Comparison of ENCODE assay signal across 10 cellular contexts in genomic region chr6:30211899-30212298, GRCh38. TPM values are rescaled to one million over a fixed set of nuclear protein-coding genes. Genes with fewer than 3 reads are reported as not detected.
DNase-seq lines count a peak whose midpoint lies in the region; ATAC-seq and TF ChIP-seq lines count a peak whose summit lies in the region.
"Had no signal": no experiment of that assay in that cellular context is flagged by ENCODE, and none has a peak within 500 bp of the region (broad histone marks: within the 10 kb centered on the region; RNA-seq: fewer than 3 reads in every experiment).

No MANE protein-coding gene starts in this region.

- no peak overlapping the region; a peak in 1 of 4 replicates for H3K27ac ChIP-seq in SK-N-SH (ENCODE audit: low read depth in 2 of 2, low read length in 1 of 2)

- DNase-seq in SK-N-SH = no peak
- DNase-seq in activated CD4-positive, alpha-beta memory T cell treated with anti-CD3 and anti-CD28 coated beads, Interleukin-2, amount 10 ng/mL, durations not matched to agents 7 days and 5 days = no peak
- no peak for DNase-seq in stimulated activated naive CD8-positive, alpha-beta T cell treated with anti-CD3 and anti-CD28 coated beads, Interleukin-15, amount 100 ng/mL, for 72 hours
- DNase-seq in anterior cingulate cortex (lab: John Stamatoyannopoulos, UW) = no peak
- no peak for DNase-seq in activated CD8-positive, alpha-beta memory T cell treated with anti-CD3 and anti-CD28 coated beads, Interleukin-2, amount 50 U/mL, for 48 hours
- DNase-seq: kidney glomerular epithelial cell had no signal

- ATAC-seq in SK-N-SH treated with all-trans-retinoic acid at 6 μM for 48 hours (no peak), HG03135 (IDR thresholded peaks at IDR 0.05; ENCODE audit: unreplicated experiment) (no peak)
- no peak for ATAC-seq in stimulated activated naive CD8-positive, alpha-beta T cell treated with anti-CD3 and anti-CD28 coated beads, Interleukin-15, amount 100 ng/mL, for 72 hours

- H3F3A ChIP-seq in SK-N-SH (replicated peaks; ENCODE audit: insufficient read depth) = peaks cover 4% of the 10 kb centered on the region

- H3K4me1 ChIP-seq in SK-N-SH (ENCODE audit: control insufficient read depth in 1 of 2, insufficient read depth in 2 of 2, low read depth in 1 of 2, low read length in 1 of 2) = peaks cover 10 to 21% of the 10 kb centered on the region in 2 experiments; a peak in 3 of 4 replicates
- H3K4me1 ChIP-seq in iPS-15b (ENCODE audit: control insufficient read depth, insufficient read depth, low read length) = peaks cover 28% of the 10 kb centered on the region

- no peak for TF ChIP-seq CTCF in SK-N-SH (IDR thresholded peaks at IDR 0.05)

- H3K9me3 ChIP-seq in SK-N-SH (no peaks in the 10 kb centered on the region), iPS-15b (ENCODE audit: control insufficient read depth, insufficient read depth, low read length) (no peaks in the 10 kb centered on the region)

- no peaks in the 10 kb centered on the region for H3K27me3 Mint-ChIP-seq in activated CD4-positive, alpha-beta memory T cell treated with anti-CD3 and anti-CD28 coated beads, Interleukin-2, amount 10 ng/mL, durations not matched to agents 7 days and 5 days
- H3K27me3 Mint-ChIP-seq in stimulated activated naive CD8-positive, alpha-beta T cell treated with anti-CD3 and anti-CD28 coated beads, Interleukin-15, amount 100 ng/mL, for 72 hours = no peaks in the 10 kb centered on the region

- no peak for TF ChIP-seq RAD21 in SK-N-SH (IDR thresholded peaks at IDR 0.05; ENCODE audit: low read length)

- H3K9ac ChIP-seq in SK-N-SH (peak overlapping the region; percentile 86), iPS-15b (ENCODE audit: low read depth, low read length) (no peak overlapping the region)

- peak overlapping the region; percentile 86 to 91 for H3K4me3 ChIP-seq in SK-N-SH (ENCODE audit: low read depth in 2 of 2, low read length in 1 of 2)
- peak overlapping the region; percentile 94 for H3K4me3 ChIP-seq in iPS-15b (ENCODE audit: low read depth, low read length)

- H3K36me3 ChIP-seq in SK-N-SH (replicated peaks in 1 of 2; ENCODE audit: control insufficient read depth in 1 of 2, insufficient read depth in 2 of 2, low read length in 1 of 2) (no peaks in the 10 kb centered on the region), iPS-15b (ENCODE audit: control insufficient read depth, insufficient read depth, low read length) (no peaks in the 10 kb centered on the region)

- H3K27ac Mint-ChIP-seq in activated CD4-positive, alpha-beta memory T cell treated with anti-CD3 and anti-CD28 coated beads, Interleukin-2, amount 10 ng/mL, durations not matched to agents 7 days and 5 days = peak overlapping the region; percentile 99
- peak overlapping the region in 1 of 2 donors; percentile 99 for H3K27ac Mint-ChIP-seq in stimulated activated naive CD8-positive, alpha-beta T cell treated with anti-CD3 and anti-CD28 coated beads, Interleukin-15, amount 100 ng/mL, for 72 hours

- CTCF ChIA-PET in SK-N-SH (lab: Yijun Ruan, JAX) = interaction anchor here (1.5 kb wide), 1 partner anchor 81 kb away, joined by 3 read pairs; no protein-coding TSS in a partner anchor
- CTCF ChIA-PET in activated CD4-positive, alpha-beta memory T cell treated with anti-CD3 and anti-CD28 coated beads, Interleukin-2, amount 10 ng/mL, durations not matched to agents 7 days and 5 days (lab: Charles Lee) = interaction anchor here (1.2 kb wide), 1 partner anchor 109 kb away, joined by 4 read pairs; no protein-coding TSS in a partner anchor

- H3K9me2 ChIP-seq in SK-N-SH = no peaks in the 10 kb centered on the region

- POLR2A ChIA-PET in SK-N-SH (lab: Yijun Ruan, JAX) = interaction anchor here (2.5 kb wide), 1 partner anchor 114 kb away, joined by 10 read pairs; the partner anchor contains the start of gene TRIM39
- POLR2A ChIA-PET in activated CD4-positive, alpha-beta memory T cell treated with anti-CD3 and anti-CD28 coated beads, Interleukin-2, amount 10 ng/mL, durations not matched to agents 7 days and 5 days (lab: Charles Lee) = interaction anchor here (0.8 to 3.8 kb wide), 7 partner anchors 16 to 151 kb away, joined by 3 to 49 read pairs (median 16); partner anchors contain the start of genes POLR1H, PPP1R11 and TRIM39

- peaks cover 66% of the 10 kb centered on the region for H3K4me1 Mint-ChIP-seq in activated CD4-positive, alpha-beta memory T cell treated with anti-CD3 and anti-CD28 coated beads, Interleukin-2, amount 10 ng/mL, durations not matched to agents 7 days and 5 days
- H3K4me1 Mint-ChIP-seq in stimulated activated naive CD8-positive, alpha-beta T cell treated with anti-CD3 and anti-CD28 coated beads, Interleukin-15, amount 100 ng/mL, for 72 hours = peaks cover 71% of the 10 kb centered on the region

- peaks cover 22% of the 10 kb centered on the region for H4K20me1 ChIP-seq in SK-N-SH (ENCODE audit: insufficient read depth)

- peak overlapping the region; percentile 85 for H3K4me2 ChIP-seq in SK-N-SH

- H3K27me3 ChIP-seq in SK-N-SH (ENCODE audit: insufficient read depth) (no peaks in the 10 kb centered on the region), iPS-15b (ENCODE audit: control insufficient read depth, insufficient read depth, low read length) (no peaks in the 10 kb centered on the region)

- H3K36me3 Mint-ChIP-seq in activated CD4-positive, alpha-beta memory T cell treated with anti-CD3 and anti-CD28 coated beads, Interleukin-2, amount 10 ng/mL, durations not matched to agents 7 days and 5 days (ENCODE audit: low read depth) = peaks cover 46% of the 10 kb centered on the region

- H3K4me3 Mint-ChIP-seq in activated CD4-positive, alpha-beta memory T cell treated with anti-CD3 and anti-CD28 coated beads, Interleukin-2, amount 10 ng/mL, durations not matched to agents 7 days and 5 days = peak overlapping the region; percentile 79
- H3K4me3 Mint-ChIP-seq in stimulated activated naive CD8-positive, alpha-beta T cell treated with anti-CD3 and anti-CD28 coated beads, Interleukin-15, amount 100 ng/mL, for 72 hours = peak overlapping the region; percentile 87 to 100

- whole genome bisulfite sequencing in SK-N-SH (ENCODE audit: low lambda C conversion rate) = 68% methylated on average over 3 of the region's 3 CpGs

- H3K79me2 ChIP-seq in SK-N-SH (ENCODE audit: insufficient read depth) = peaks cover 56% of the 10 kb centered on the region

- no peaks in the 10 kb centered on the region for H3K9me3 Mint-ChIP-seq in activated CD4-positive, alpha-beta memory T cell treated with anti-CD3 and anti-CD28 coated beads, Interleukin-2, amount 10 ng/mL, durations not matched to agents 7 days and 5 days
- H3K9me3 Mint-ChIP-seq in stimulated activated naive CD8-positive, alpha-beta T cell treated with anti-CD3 and anti-CD28 coated beads, Interleukin-15, amount 100 ng/mL, for 72 hours = no peaks in the 10 kb centered on the region

- H2AFZ ChIP-seq in SK-N-SH (ENCODE audit: low read depth) = no peak overlapping the region

- no peak for TF ChIP-seq EP300 in SK-N-SH (IDR thresholded peaks at IDR 0.05; ENCODE audit: borderline replicate concordance in 1 of 2, low read depth in 1 of 2, low read length in 1 of 2)

TF ChIP-seq in SK-N-SH, 30 proteins besides CTCF, POLR2A, EP300 and RAD21 (continues in another document):
- no peak for TF ChIP-seq ZBTB33 (IDR thresholded peaks at IDR 0.05; ENCODE audit: borderline replicate concordance, low read depth)

TF ChIP-seq in SK-N-SH treated with all-trans-retinoic acid at 6 μM for 48 hours, 23 proteins besides CTCF, POLR2A, EP300 and RAD21 (continues in another document):
- TF ChIP-seq TCF4 (CRISPR knock-in tag; IDR thresholded peaks at IDR 0.05; ENCODE audit: borderline replicate concordance) (no peak), ESRRG (CRISPR knock-in tag; IDR thresholded peaks at IDR 0.05) (no peak), TSHZ2 (CRISPR knock-in tag; IDR thresholded peaks at IDR 0.05) (no peak), ZNF70 (CRISPR knock-in tag; IDR thresholded peaks at IDR 0.05) (no peak), ZC3H10 (CRISPR knock-in tag; IDR thresholded peaks at IDR 0.05) (no peak), ZFP30 (CRISPR knock-in tag; IDR thresholded peaks at IDR 0.05) (no peak), OSR1 (CRISPR knock-in tag; IDR thresholded peaks at IDR 0.05) (no peak)

RNA-seq across cellular contexts. Expression of gene TRIM26, which starts 1.3 kb away (rescaled TPM):
- 23.5 and 26.1 TPM in 2 replicates for polyA plus RNA-seq in SK-N-SH (2012; rRNA removed)
- polyA plus RNA-seq in SK-N-SH (2012; cell fraction: cytosol; rRNA removed) = 16.8 and 19.2 TPM in 2 replicates
- 33.0 and 34.5 TPM in 2 replicates for polyA plus RNA-seq in SK-N-SH (2012; cell fraction: nucleus; rRNA removed)
- 10 to 100 TPM; 91.1 to 91.5 TPM for total RNA-seq in activated CD4-positive, alpha-beta memory T cell treated with anti-CD3 and anti-CD28 coated beads, Interleukin-2, amount 10 ng/mL, durations not matched to agents 7 days and 5 days

RNA-seq across cellular contexts. Expression of gene TRIM15, which starts 48.6 kb away (rescaled TPM):
- not detected in 2 replicates for polyA plus RNA-seq in SK-N-SH (2012; rRNA removed)
- polyA plus RNA-seq in SK-N-SH (2012; cell fraction: cytosol; rRNA removed) = not detected in 2 replicates
- polyA plus RNA-seq in SK-N-SH (2012; cell fraction: nucleus; rRNA removed) = not detected in 2 replicates
- total RNA-seq in activated CD4-positive, alpha-beta memory T cell treated with anti-CD3 and anti-CD28 coated beads, Interleukin-2, amount 10 ng/mL, durations not matched to agents 7 days and 5 days = not detected
- total RNA-seq: temporal lobe had no signal

RNA-seq across cellular contexts. Expression of gene TRIM10, which starts 50.9 kb away (rescaled TPM):
- not detected in 2 replicates for polyA plus RNA-seq in SK-N-SH (2012; rRNA removed)
- polyA plus RNA-seq in SK-N-SH (2012; cell fraction: cytosol; rRNA removed) = not detected in 2 replicates
- polyA plus RNA-seq in SK-N-SH (2012; cell fraction: nucleus; rRNA removed) = not detected in 2 replicates
- under 1 TPM in 1 of 2 experiments, not detected in 1; 0.08 TPM for total RNA-seq in activated CD4-positive, alpha-beta memory T cell treated with anti-CD3 and anti-CD28 coated beads, Interleukin-2, amount 10 ng/mL, durations not matched to agents 7 days and 5 days
